Comparison of ENCODE assay signal across 1 cellular context in the genomic region with DNA sequence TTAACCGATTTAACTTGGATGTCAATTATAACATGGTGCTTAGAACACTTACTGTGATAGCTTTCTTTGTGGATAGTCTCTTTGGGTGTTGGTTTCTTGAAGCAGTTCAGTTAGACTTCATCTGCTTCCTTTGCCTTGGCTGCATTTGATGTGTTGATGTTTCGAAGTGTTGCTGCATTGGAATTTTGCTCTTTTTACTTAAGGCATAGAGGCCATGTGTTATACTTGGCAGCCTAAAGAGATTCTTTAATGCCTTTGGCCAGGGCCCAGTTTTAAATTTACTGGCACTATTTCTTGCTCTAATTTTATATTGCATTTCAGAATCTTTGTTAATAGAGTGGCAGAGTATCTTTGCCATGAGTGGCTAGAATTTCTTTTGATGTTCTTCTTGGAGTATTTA.
TF ChIP-seq lines count a peak whose summit lies in the region.

No MANE protein-coding gene starts in this region.

TF ChIP-seq in IMR-90, 13 proteins besides CTCF, POLR2A, EP300 and RAD21:
- TF ChIP-seq CHD1 (IDR thresholded peaks at IDR 0.05; ENCODE audit: low read depth, low read length) (no peak), BHLHE40 (IDR thresholded peaks at IDR 0.05; ENCODE audit: low read depth, low read length) (no peak), NFE2L2 (IDR thresholded peaks at IDR 0.05; ENCODE audit: low read depth, low read length) (no peak), RCOR1 (IDR thresholded peaks at IDR 0.05; ENCODE audit: insufficient replicate concordance, low read length) (no peak), MXI1 (IDR thresholded peaks at IDR 0.05; ENCODE audit: borderline replicate concordance, low read depth, low read length) (no peak), MAFK (IDR thresholded peaks at IDR 0.05; ENCODE audit: low read depth, low read length) (no peak), CEBPB (IDR thresholded peaks at IDR 0.05; ENCODE audit: low read depth, low read length) (no peak), RFX5 (IDR thresholded peaks at IDR 0.05; ENCODE audit: low read depth, low read length) (no peak)
